In genomic region chr6:138418118-138418742, GRCh38 we compare ENCODE assay signal across 1 cellular context.
TF ChIP-seq lines count a peak whose summit lies in the region.

No MANE protein-coding gene starts in this region.

TF ChIP-seq in HepG2, 621 proteins besides CTCF, POLR2A, EP300 and RAD21:
- TF ChIP-seq ZC3H13 (CRISPR knock-in tag; IDR thresholded peaks at IDR 0.05) (0 out of 2 replicates have a peak, but pooled peaks have one; percentile 49), RBM22 (optimal IDR thresholded peaks at IDR 0.05; ENCODE audit: low read length) (peak; percentile 77), POLR2AphosphoS5 (IDR thresholded peaks at IDR 0.05; ENCODE audit: low read depth, low read length) (0 out of 2 replicates have a peak, but pooled peaks have one; percentile 10), RBAK (CRISPR knock-in tag; IDR thresholded peaks at IDR 0.05) (no peak)
- TF ChIP-seq, protein P1, sequence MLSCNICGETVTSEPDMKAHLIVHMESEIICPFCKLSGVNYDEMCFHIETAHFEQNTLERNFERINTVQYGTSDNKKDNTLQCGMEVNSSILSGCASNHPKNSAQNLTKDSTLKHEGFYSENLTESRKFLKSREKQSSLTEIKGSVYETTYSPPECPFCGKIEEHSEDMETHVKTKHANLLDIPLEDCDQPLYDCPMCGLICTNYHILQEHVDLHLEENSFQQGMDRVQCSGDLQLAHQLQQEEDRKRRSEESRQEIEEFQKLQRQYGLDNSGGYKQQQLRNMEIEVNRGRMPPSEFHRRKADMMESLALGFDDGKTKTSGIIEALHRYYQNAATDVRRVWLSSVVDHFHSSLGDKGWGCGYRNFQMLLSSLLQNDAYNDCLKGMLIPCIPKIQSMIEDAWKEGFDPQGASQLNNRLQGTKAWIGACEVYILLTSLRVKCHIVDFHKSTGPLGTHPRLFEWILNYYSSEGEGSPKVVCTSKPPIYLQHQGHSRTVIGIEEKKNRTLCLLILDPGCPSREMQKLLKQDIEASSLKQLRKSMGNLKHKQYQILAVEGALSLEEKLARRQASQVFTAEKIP (CRISPR knock-in tag; IDR thresholded peaks at IDR 0.05; ENCODE audit: borderline replicate concordance) = no peak
TF ChIP-seq in HepG2: peak in this region for 3.
